Comparison of ENCODE assay signal across 12 cellular contexts in genomic region chr11:120645639-120646038, GRCh38.
DNase-seq lines count a peak whose midpoint lies in the region; ATAC-seq and TF ChIP-seq lines count a peak whose summit lies in the region.
"Had no signal": no experiment of that assay in that cellular context is flagged by ENCODE, and none has a peak within 500 bp of the region (broad histone marks: within the 10 kb centered on the region; RNA-seq: fewer than 3 reads in every experiment).

No MANE protein-coding gene starts in this region.

- no peak overlapping the region for H3K27ac ChIP-seq in iPS DF 6.9 (ENCODE audit: low read length)
- H3K27ac ChIP-seq in suprapubic skin: no peak overlapping the region
- H3K27ac ChIP-seq: psoas muscle had no signal

- intact Hi-C loops in lower leg skin (cut with DNase I; ENCODE audit: low total_unique reads): no loop called here

- H3K27me3 ChIP-seq in iPS DF 6.9 (ENCODE audit: control insufficient read depth, insufficient read depth, low read length) (peaks cover 46% of the 10 kb centered on the region), suprapubic skin (peaks cover 7% of the 10 kb centered on the region)

- H3K4me1 ChIP-seq in iPS DF 6.9 (ENCODE audit: control insufficient read depth, insufficient read depth, low read length) (peaks cover 8% of the 10 kb centered on the region; the same call in 1 of the 2 replicates), suprapubic skin (peaks cover 6% of the 10 kb centered on the region)
- H3K4me1 ChIP-seq: psoas muscle had no signal

- no peaks in the 10 kb centered on the region for H3K36me3 ChIP-seq in iPS DF 6.9 (ENCODE audit: control insufficient read depth, insufficient read depth, low read length)
- H3K36me3 ChIP-seq in suprapubic skin: no peaks in the 10 kb centered on the region

- ATAC-seq in GM21723 (IDR thresholded peaks at IDR 0.05; ENCODE audit: unreplicated experiment): no peak
- ATAC-seq: activated naive CD4-positive, alpha-beta T cell treated with anti-CD3 and anti-CD28 coated beads, Interleukin-2, amount 50 U/mL, for 72 hours; psoas muscle had no signal

- peak; percentile 27 for DNase-seq in SHP77 treated with DMSO at 0.1 percent for 48 hours (lab: John Stamatoyannopoulos, UW)
- no peak for DNase-seq in SHP77 (lab: John Stamatoyannopoulos, UW)
- DNase-seq in NCI-H748 (lab: John Stamatoyannopoulos, UW; ENCODE audit: unreplicated experiment): peak; percentile 82
- peak; percentile 88 for DNase-seq in iPS DF 6.9 (ENCODE audit: low read depth, low spot score)
- DNase-seq in suprapubic skin (ENCODE audit: low spot score in 2 of 2): no peak
- DNase-seq in lower leg skin (ENCODE audit: low spot score in 2 of 2): no peak
- no peak for DNase-seq in LoVo (ENCODE audit: low spot score)
- DNase-seq: DND-41, psoas muscle, T1000 had no signal

- TF ChIP-seq POLR2A in suprapubic skin (IDR thresholded peaks at IDR 0.05) (no peak), lower leg skin (IDR thresholded peaks at IDR 0.05) (no peak)

- WGBS in iPS DF 6.9 (ENCODE audit: insufficient coverage, insufficient read length): no CpG with 5 or more reads among the region's 12 CpGs
- WGBS in suprapubic skin: 56% methylated on average over 4 of the region's 12 CpGs
- WGBS in lower leg skin, 2 donors: 27 to 51% methylated on average over 12 of the region's 12 CpGs

- TF ChIP-seq EP300 in suprapubic skin (IDR thresholded peaks at IDR 0.05): no peak

- H3K9me3 ChIP-seq in iPS DF 6.9 (ENCODE audit: control insufficient read depth, insufficient read depth, low read length): no peaks in the 10 kb centered on the region
- H3K9me3 ChIP-seq in suprapubic skin: no peaks in the 10 kb centered on the region
- H3K9me3 ChIP-seq: psoas muscle had no signal

- H3K4me3 ChIP-seq in iPS DF 6.9 (ENCODE audit: low read length): no peak overlapping the region
- H3K4me3 ChIP-seq in suprapubic skin: peak overlapping the region; percentile 22
- no peak overlapping the region for H3K4me3 ChIP-seq in lower leg skin (ENCODE audit: low read depth, poor library complexity, severe bottlenecking)
- H3K4me3 ChIP-seq: psoas muscle had no signal

- TF ChIP-seq CTCF in suprapubic skin (IDR thresholded peaks at IDR 0.05): no peak
- TF ChIP-seq CTCF in lower leg skin (IDR thresholded peaks at IDR 0.05): no peak

Comparison
In these comparisons a context has a peak if more than half of its experiments do, and no peak if none do; other contexts are left out.
1. DNase-seq: peak in SHP77 treated with DMSO at 0.1 percent for 48 hours (single experiment), NCI-H748 (single experiment) and iPS DF 6.9 (single experiment); none in SHP77 (0 of 2), suprapubic skin (0 of 2), lower leg skin (0 of 2) and LoVo (single experiment).